ENCODE assay signal across 14 cellular contexts in genomic region chr2:177250461-177250860, GRCh38. TPM values are rescaled to one million over a fixed set of nuclear protein-coding genes. Genes with fewer than 3 reads are reported as not detected.
A peak's percentile ranks its signal among the peaks of the same experiment; 100 is the strongest.
DNase-seq lines count a peak whose midpoint lies in the region; ATAC-seq and TF ChIP-seq lines count a peak whose summit lies in the region.
"Had no signal": no experiment of that assay in that cellular context is flagged by ENCODE, and none has a peak within 500 bp of the region (broad histone marks: within the 10 kb centered on the region; RNA-seq: fewer than 3 reads in every experiment).

No MANE protein-coding gene starts in this region.

- TF ChIP-seq EP300 in stomach (IDR thresholded peaks at IDR 0.05) = no peak

- CTCF ChIA-PET in activated naive CD4-positive, alpha-beta T cell treated with anti-CD3 and anti-CD28 coated beads, Interleukin-2, amount 10 ng/mL, durations not matched to agents 7 days and 5 days (lab: Charles Lee) = interaction anchor here (0.9 to 1.5 kb wide), 2 partner anchors 9 to 13 kb away, joined by 3 to 6 read pairs; no protein-coding TSS in a partner anchor
- CTCF ChIA-PET in activated CD8-positive, alpha-beta T cell treated with anti-CD3 and anti-CD28 coated beads for 36 hours (lab: Charles Lee) = interaction anchor here (0.7 to 1.2 kb wide), 4 partner anchors 13 to 85 kb away, joined by 3 to 4 read pairs (median 3); partner anchors contain the start of gene NFE2L2

- H3K27me3 Mint-ChIP-seq in activated naive CD4-positive, alpha-beta T cell treated with anti-CD3 and anti-CD28 coated beads, Interleukin-2, amount 10 ng/mL, durations not matched to agents 7 days and 5 days = no peaks in the 10 kb centered on the region
- no peaks in the 10 kb centered on the region for H3K27me3 Mint-ChIP-seq in activated CD8-positive, alpha-beta T cell treated with anti-CD3 and anti-CD28 coated beads for 36 hours

- no peak for ATAC-seq in activated CD8-positive, alpha-beta T cell treated with anti-CD3 and anti-CD28 coated beads for 36 hours
- no peak for ATAC-seq in right cardiac atrium
- ATAC-seq: WTC11 had no signal

- H3K36me3 Mint-ChIP-seq in activated naive CD4-positive, alpha-beta T cell treated with anti-CD3 and anti-CD28 coated beads, Interleukin-2, amount 10 ng/mL, durations not matched to agents 7 days and 5 days = peaks cover 56% of the 10 kb centered on the region
- H3K36me3 Mint-ChIP-seq in activated CD8-positive, alpha-beta T cell treated with anti-CD3 and anti-CD28 coated beads for 36 hours (ENCODE audit: low read depth) = peaks cover 49% of the 10 kb centered on the region
- H3K36me3 Mint-ChIP-seq: WTC11 had no signal

- H3K27ac ChIP-seq in right cardiac atrium (ENCODE audit: low read length) (peak overlapping the region; percentile 55), stomach (peak overlapping the region in 4 of 5 donors; percentile 65 to 82 (median 79))

- no peak for DNase-seq in activated naive CD4-positive, alpha-beta T cell treated with anti-CD3 and anti-CD28 coated beads, Interleukin-2, amount 10 ng/mL, durations not matched to agents 7 days and 5 days
- no peak for DNase-seq in activated naive CD4-positive, alpha-beta T cell (lab: John Stamatoyannopoulos, UW)
- DNase-seq in activated CD8-positive, alpha-beta T cell treated with anti-CD3 and anti-CD28 coated beads for 36 hours = no peak
- DNase-seq in right cardiac atrium (no peak), stomach (no peak), ACHN (no peak), NCI-H1694 treated with DMSO at 0.1 percent for 48 hours (lab: John Stamatoyannopoulos, UW) (no peak)
- DNase-seq in activated effector memory CD4-positive, alpha-beta T cell treated with anti-CD3 and anti-CD28 coated beads, Interleukin-2, amount 50 U/mL, for 16 hours = no peak
- DNase-seq: kidney glomerular epithelial cell; NCI-H446 treated with DMSO at 0.1 percent for 48 hours; stimulated activated CD4-positive, alpha-beta T cell treated with anti-CD3 and anti-CD28 coated beads, Interleukin-15, amount 100 ng/mL, for 24 hours; substantia nigra had no signal

- H3K9me3 Mint-ChIP-seq in activated naive CD4-positive, alpha-beta T cell treated with anti-CD3 and anti-CD28 coated beads, Interleukin-2, amount 10 ng/mL, durations not matched to agents 7 days and 5 days = no peaks in the 10 kb centered on the region
- no peaks in the 10 kb centered on the region for H3K9me3 Mint-ChIP-seq in activated CD8-positive, alpha-beta T cell treated with anti-CD3 and anti-CD28 coated beads for 36 hours
- H3K9me3 Mint-ChIP-seq: WTC11 had no signal

- TF ChIP-seq CTCF in activated CD8-positive, alpha-beta T cell treated with anti-CD3 and anti-CD28 coated beads for 36 hours (IDR thresholded peaks at IDR 0.05) = no peak
- no peak for TF ChIP-seq CTCF in stomach (IDR thresholded peaks at IDR 0.05)

- H3K4me1 ChIP-seq in right cardiac atrium (ENCODE audit: control insufficient read depth, insufficient read depth, low read length) = peaks cover 39% of the 10 kb centered on the region
- H3K4me1 ChIP-seq in stomach = peaks cover 78 to 100% (median 92%) of the 10 kb centered on the region in 4 donors

- WGBS in right cardiac atrium = 77% methylated on average over 5 of the region's 5 CpGs
- 76 to 86% (median 82%) methylated on average over 5 of the region's 5 CpGs for WGBS in stomach, 5 donors

- intact Hi-C loops in activated CD8-positive, alpha-beta T cell treated with anti-CD3 and anti-CD28 coated beads for 36 hours (cut with micrococcal nuclease) = no loop called here
- intact Hi-C loops in right cardiac atrium (cut with DNase I) = loop anchor here in 2 of 4 donors (5.0 to 10.0 kb wide), 2 partner anchors 33 to 76 kb away; no protein-coding TSS in a partner anchor
- intact Hi-C loops in stomach (cut with DNase I; ENCODE audit: low total_unique reads) = no loop called here

- POLR2A ChIA-PET in activated CD8-positive, alpha-beta T cell treated with anti-CD3 and anti-CD28 coated beads for 36 hours (lab: Charles Lee) = interaction anchor here (0.7 to 7.4 kb wide), 4 partner anchors 12 to 21 kb away, joined by 3 to 103 read pairs (median 3); partner anchors contain the start of gene NFE2L2

- peaks cover 0 to 17% (median 0%) of the 10 kb centered on the region in 4 donors for H3K36me3 ChIP-seq in stomach
- H3K36me3 ChIP-seq: prostate gland had no signal

- in situ Hi-C loops in ACHN (cut with HindIII; ENCODE audit: low pct_ligation_motif_present, low pct_unique_long_range_greater_than_20kb, low sequenced_read_pairs) = no loop called here

- peaks cover 81% of the 10 kb centered on the region for H3K4me1 Mint-ChIP-seq in activated naive CD4-positive, alpha-beta T cell treated with anti-CD3 and anti-CD28 coated beads, Interleukin-2, amount 10 ng/mL, durations not matched to agents 7 days and 5 days
- peaks cover 81% of the 10 kb centered on the region for H3K4me1 Mint-ChIP-seq in activated CD8-positive, alpha-beta T cell treated with anti-CD3 and anti-CD28 coated beads for 36 hours (ENCODE audit: low read depth)

- no peak overlapping the region for H3K4me3 Mint-ChIP-seq in activated naive CD4-positive, alpha-beta T cell treated with anti-CD3 and anti-CD28 coated beads, Interleukin-2, amount 10 ng/mL, durations not matched to agents 7 days and 5 days
- no peak overlapping the region for H3K4me3 Mint-ChIP-seq in activated CD8-positive, alpha-beta T cell treated with anti-CD3 and anti-CD28 coated beads for 36 hours
- H3K4me3 Mint-ChIP-seq: WTC11 had no signal

- H3K4me3 ChIP-seq in right cardiac atrium (ENCODE audit: low read length) (no peak overlapping the region), stomach (no peak overlapping the region)
- H3K4me3 ChIP-seq: prostate gland had no signal

- H3K27ac Mint-ChIP-seq in activated naive CD4-positive, alpha-beta T cell treated with anti-CD3 and anti-CD28 coated beads, Interleukin-2, amount 10 ng/mL, durations not matched to agents 7 days and 5 days = peak overlapping the region; percentile 97
- peak overlapping the region; percentile 87 for H3K27ac Mint-ChIP-seq in activated CD8-positive, alpha-beta T cell treated with anti-CD3 and anti-CD28 coated beads for 36 hours
- H3K27ac Mint-ChIP-seq: WTC11 had no signal

- H3K9me3 ChIP-seq in right cardiac atrium (ENCODE audit: control insufficient read depth, low read length) = no peaks in the 10 kb centered on the region
- H3K9me3 ChIP-seq in stomach = no peaks in the 10 kb centered on the region
- H3K9me3 ChIP-seq: prostate gland had no signal

- no peaks in the 10 kb centered on the region for H3K27me3 ChIP-seq in right cardiac atrium (ENCODE audit: control insufficient read depth, insufficient read depth)
- no peaks in the 10 kb centered on the region for H3K27me3 ChIP-seq in stomach

- no peak for TF ChIP-seq POLR2A in stomach (IDR thresholded peaks at IDR 0.05)

RNA-seq across cellular contexts. Expression of gene NFE2L2, which starts 14.1 kb away (rescaled TPM):
- 10 to 100 TPM; 57.3 to 57.6 TPM for total RNA-seq in activated CD8-positive, alpha-beta T cell treated with anti-CD3 and anti-CD28 coated beads for 36 hours
- total RNA-seq in right cardiac atrium (10 to 100 TPM; 70.0 to 95.7 (median 77.7) TPM), stomach (100 to 1,000 TPM in 4 of 5 donors, 10 to 100 TPM in 1; 37.1 to 223 (median 101) TPM)
- polyA plus RNA-seq in right cardiac atrium (55.8 TPM), stomach (100 to 1,000 TPM in 2 of 3 donors, 10 to 100 TPM in 1; 84.6 to 144 (median 123) TPM)

RNA-seq across cellular contexts. Expression of gene HNRNPA3, which starts 37.9 kb away (rescaled TPM):
- 100 to 1,000 TPM; 292 to 308 TPM for total RNA-seq in activated CD8-positive, alpha-beta T cell treated with anti-CD3 and anti-CD28 coated beads for 36 hours
- total RNA-seq in right cardiac atrium (100 to 1,000 TPM in 1 of 4 donors, 10 to 100 TPM in 3; 66.9 to 110 (median 84.2) TPM), stomach (100 to 1,000 TPM in 1 of 5 donors, 10 to 100 TPM in 4; 22.6 to 178 (median 54.3) TPM)
- polyA plus RNA-seq in right cardiac atrium (74.1 TPM), stomach (100 to 1,000 TPM; 116 to 187 (median 144) TPM)
